Comparison of ENCODE assay signal across 14 cellular contexts in genomic region chr19:43022098-43022497, GRCh38. TPM values are rescaled to one million over a fixed set of nuclear protein-coding genes. Genes with fewer than 3 reads are reported as not detected.
DNase-seq lines count a peak whose midpoint lies in the region; ATAC-seq, FAIRE-seq and TF ChIP-seq lines count a peak whose summit lies in the region.
"Not testable (repeated sequence)": the region's sequence is repeated elsewhere in the genome, so short reads cannot be mapped to it uniquely, and the experiment has no call there.
"Had no signal": no experiment of that assay in that cellular context is flagged by ENCODE, and none has a peak within 500 bp of the region (broad histone marks: within the 10 kb centered on the region; RNA-seq: fewer than 3 reads in every experiment).

No MANE protein-coding gene starts in this region.

- ATAC-seq in A549, PC-3: not testable (repeated sequence)

- H3K79me2 ChIP-seq in PC-3 (ENCODE audit: low read length): not testable (repeated sequence)

- H3K27ac Mint-ChIP-seq in Calu3 (ENCODE audit: unreplicated experiment): peak overlapping the region; percentile 78

- H3K36me3 Mint-ChIP-seq in Calu3 (ENCODE audit: insufficient read depth, unreplicated experiment): not testable (repeated sequence)

- not testable (repeated sequence) for H3K27me3 ChIP-seq in PC-3 (ENCODE audit: low read length); bronchial epithelial cell (ENCODE audit: control insufficient read depth, insufficient read depth, low read length)

- not testable (repeated sequence) for TF ChIP-seq CTCF in A549 (IDR thresholded peaks at IDR 0.05); Calu3 (IDR thresholded peaks at IDR 0.05; ENCODE audit: unreplicated experiment); HEK293 (tag by site-specific recombination; IDR thresholded peaks at IDR 0.05); PC-3 (conservative IDR thresholded peaks at IDR 0.05; ENCODE audit: low read depth, low read length); bronchial epithelial cell (IDR thresholded peaks at IDR 0.05; ENCODE audit: insufficient read depth, low read length, severe bottlenecking); fibroblast of the aortic adventitia (IDR thresholded peaks at IDR 0.05; ENCODE audit: insufficient read depth, low read length)

- H2AFZ ChIP-seq in PC-3 (ENCODE audit: low read length): not testable (repeated sequence)

- WGBS in A549 (ENCODE audit: missing lambda C conversion rate): 17% methylated on average over 4 of the region's 4 CpGs
- 61 to 69% methylated on average over 3 of the region's 4 CpGs for WGBS in mesodermal cell (ENCODE audit: insufficient coverage in 2 of 2), 2 experiments

- intact Hi-C loops in Calu3 (cut with micrococcal nuclease; ENCODE audit: unreplicated experiment); PC-3 (cut with micrococcal nuclease): not testable (repeated sequence)

- peak overlapping the region; percentile 56 to 64; a peak in 4 of 6 replicates for H3K27ac ChIP-seq in A549
- H3K27ac ChIP-seq in HEK293 (ENCODE audit: extremely low read depth, low read depth, low read length): not testable (repeated sequence)
- peak overlapping the region; percentile 57 for H3K27ac ChIP-seq in PC-3 (ENCODE audit: low read length)
- H3K27ac ChIP-seq in mesodermal cell (ENCODE audit: low read depth, low read length, severe bottlenecking): peak overlapping the region; percentile 94

- not testable (repeated sequence) for TF ChIP-seq EP300 in A549 (IDR thresholded peaks at IDR 0.05)

- H3K4me2 ChIP-seq in A549 (peak overlapping the region; percentile 44; the same call in 2 of the 3 replicates), PC-3 (ENCODE audit: low read length) (0 out of 2 replicates have a peak overlapping the region, but pooled peaks have one; percentile 15)

- not testable (repeated sequence) for H3K4me3 Mint-ChIP-seq in Calu3 (ENCODE audit: low read depth, unreplicated experiment)

- H3K36me3 ChIP-seq in HEK293 (ENCODE audit: control insufficient read depth in 2 of 2, insufficient read depth in 1 of 2, low read length in 2 of 2); PC-3 (ENCODE audit: low read depth, low read length); bronchial epithelial cell (ENCODE audit: control insufficient read depth, insufficient read depth, low read length); mesodermal cell (ENCODE audit: control insufficient read depth, insufficient read depth, low read length): not testable (repeated sequence)

- BruUV-seq in Calu3 (replicated peaks; lab: Mats Ljungman, UMichigan); PC-3 (replicated peaks; lab: Mats Ljungman, UMichigan): not testable (repeated sequence)

- not testable (repeated sequence) for H3K9ac ChIP-seq in PC-3 (ENCODE audit: low read length)

- CTCF ChIA-PET in A549 (lab: Yijun Ruan, JAX): interaction anchor here (1.3 kb wide), 1 partner anchor 82 kb away, joined by 3 read pairs; no protein-coding TSS in a partner anchor
- CTCF ChIA-PET in Calu3 (lab: Charles Lee): not testable (repeated sequence)
- CTCF ChIA-PET in HEK293 (lab: Yijun Ruan, JAX): interaction anchor here (3.1 kb wide), 1 partner anchor 63 kb away, joined by 12 read pairs; no protein-coding TSS in a partner anchor
- CTCF ChIA-PET in PC-3 (lab: Charles Lee): interaction anchor here (0.6 kb wide), 1 partner anchor 24 kb away, joined by 3 read pairs; no protein-coding TSS in a partner anchor

- not testable (repeated sequence) for H3K9me2 ChIP-seq in PC-3 (replicated peaks; ENCODE audit: low read length)

- H3K4me1 Mint-ChIP-seq in Calu3 (ENCODE audit: low read depth, unreplicated experiment): peaks cover 19% of the 10 kb centered on the region

- TF ChIP-seq RAD21 in A549 (conservative IDR thresholded peaks at IDR 0.05 in 1 of 2, IDR thresholded peaks at IDR 0.05 in 1 of 2): not testable (repeated sequence)

- not testable (repeated sequence) for TF ChIP-seq POLR2A in A549 (IDR thresholded peaks at IDR 0.05; ENCODE audit: low read length)

- H4K20me1 ChIP-seq in PC-3 (ENCODE audit: low read length): not testable (repeated sequence)

- not testable (repeated sequence) for FAIRE-seq in A549 (lab: Jason Lieb, UNC); bronchial epithelial cell (lab: Jason Lieb, UNC)

- H3K4me1 ChIP-seq in A549: peaks cover 14% of the 10 kb centered on the region
- not testable (repeated sequence) for H3K4me1 ChIP-seq in HEK293 (ENCODE audit: control insufficient read depth, insufficient read depth, low read length); PC-3 (ENCODE audit: insufficient read depth, low read length); mesodermal cell (ENCODE audit: control insufficient read depth, insufficient read depth, low read length, poor library complexity, severe bottlenecking)

- H3K9me3 Mint-ChIP-seq in Calu3 (ENCODE audit: low read depth, unreplicated experiment): not testable (repeated sequence)

- POLR2A ChIA-PET in A549 (lab: Yijun Ruan, JAX); HEK293 (lab: Yijun Ruan, JAX); PC-3 (lab: Charles Lee; ENCODE audit: unreplicated experiment): not testable (repeated sequence)

- H3F3A ChIP-seq in PC-3 (ENCODE audit: low read length, unreplicated experiment): not testable (repeated sequence)

- H3K4me3 ChIP-seq in A549; HEK293 (ENCODE audit: low read depth, low read length); PC-3 (ENCODE audit: low read length); bronchial epithelial cell (ENCODE audit: low read depth, low read length); fibroblast of the aortic adventitia (ENCODE audit: low read depth, low read length); mesodermal cell (ENCODE audit: extremely low read depth, insufficient read depth, low read length, poor library complexity, severe bottlenecking): not testable (repeated sequence)

- not testable (repeated sequence) for H3K27me3 Mint-ChIP-seq in Calu3 (ENCODE audit: unreplicated experiment)

- H3K9me3 ChIP-seq in A549; HEK293 (ENCODE audit: control insufficient read depth, insufficient read depth, low read depth, low read length); PC-3 (ENCODE audit: low read length); mesodermal cell (ENCODE audit: control insufficient read depth, low read length): not testable (repeated sequence)

- peak in 1 of 2 experiments; percentile 50 for DNase-seq in A549 (ENCODE audit: low read depth in 1 of 2, low spot score in 1 of 2)
- peak; percentile 55 for DNase-seq in Calu3
- peak; percentile 64 for DNase-seq in PC-3
- DNase-seq in T1000 (lab: John Stamatoyannopoulos, UW): peak; percentile 66
- peak; percentile 92 for DNase-seq in bronchial epithelial cell (ENCODE audit: low read depth)
- peak; percentile 82 for DNase-seq in fibroblast of the aortic adventitia (ENCODE audit: low read depth)

TF ChIP-seq in A549, 52 proteins besides CTCF, POLR2A, EP300 and RAD21 (continues in another document):
- peak; percentile 33; the same call in 1 of the 2 replicates for TF ChIP-seq JUNB (IDR thresholded peaks at IDR 0.05)
- TF ChIP-seq FOSL2 (IDR thresholded peaks at IDR 0.05): not testable (repeated sequence)
- peak; percentile 44 for TF ChIP-seq FOSL2 (CRISPR knock-in tag; IDR thresholded peaks at IDR 0.05)
- TF ChIP-seq MAX (IDR thresholded peaks at IDR 0.05): 0 out of 2 replicates have a peak, but pooled peaks have one; percentile 14
- peak; percentile 65; the same call in 1 of the 2 replicates for TF ChIP-seq GATA3 (IDR thresholded peaks at IDR 0.05; ENCODE audit: borderline replicate concordance)

TF ChIP-seq in HEK293, 187 proteins besides CTCF, POLR2A, EP300 and RAD21 (continues in another document):
- TF ChIP-seq ZNF629 (tag by site-specific recombination; IDR thresholded peaks at IDR 0.05): 0 out of 2 replicates have a peak, but pooled peaks have one; percentile 47
- peak; percentile 31; the same call in 1 of the 2 replicates for TF ChIP-seq ZBTB21 (tag by site-specific recombination; IDR thresholded peaks at IDR 0.05)
- TF ChIP-seq SP3 (tag by site-specific recombination; IDR thresholded peaks at IDR 0.05): 0 out of 2 replicates have a peak, but pooled peaks have one; percentile 7
- TF ChIP-seq ZNF366 (tag by site-specific recombination; conservative IDR thresholded peaks at IDR 0.05): peak; percentile 61
- TF ChIP-seq ZNF692 (tag by site-specific recombination; IDR thresholded peaks at IDR 0.05): peak; percentile 50

RNA-seq across cellular contexts. Expression of gene PSG11, which starts 4.2 kb away (rescaled TPM):
- polyA plus RNA-seq in A549 (2011; rRNA removed) (not detected in 2 replicates), A549 (2017; fragmentation: RNase III; extraction: RNeasy Plus Mini Kit Qiagen cat#74134 plus additional on column Dnase treatment) (not detected in 3 replicates)
- 0.04 TPM in 1 of 2 replicates, not detected in the other for polyA plus RNA-seq in A549 (2012; cell fraction: cytosol; rRNA removed)
- polyA plus RNA-seq in A549 (2012; cell fraction: nucleus; rRNA removed): 0.02 TPM in 1 of 2 replicates, not detected in the other
- polyA minus RNA-seq in A549 (2011; rRNA and poly(A)+ RNA removed): 0.29 TPM in 1 of 2 replicates, not detected in the other
- total RNA-seq in Calu3 (2022) (not detected in 2 replicates), PC-3 (2014; rRNA removed) (not detected in 2 replicates), bronchial epithelial cell (not detected in 2 replicates), fibroblast of the aortic adventitia (ENCODE audit: low replicate concordance) (0.09 TPM in 1 of 2 replicates, not detected in the other)
- polyA plus RNA-seq in mesodermal cell (2013, experiment 1 of 2): not detected
- not detected for polyA plus RNA-seq in mesodermal cell (2013, experiment 2 of 2)
- total RNA-seq: adrenal gland; CD4-positive, alpha-beta T cell; left lung; sciatic nerve; T-cell; upper lobe of left lung had no signal
- polyA plus RNA-seq: adrenal gland had no signal
